8 cellular contexts compared by ENCODE assay signal in the genomic region with DNA sequence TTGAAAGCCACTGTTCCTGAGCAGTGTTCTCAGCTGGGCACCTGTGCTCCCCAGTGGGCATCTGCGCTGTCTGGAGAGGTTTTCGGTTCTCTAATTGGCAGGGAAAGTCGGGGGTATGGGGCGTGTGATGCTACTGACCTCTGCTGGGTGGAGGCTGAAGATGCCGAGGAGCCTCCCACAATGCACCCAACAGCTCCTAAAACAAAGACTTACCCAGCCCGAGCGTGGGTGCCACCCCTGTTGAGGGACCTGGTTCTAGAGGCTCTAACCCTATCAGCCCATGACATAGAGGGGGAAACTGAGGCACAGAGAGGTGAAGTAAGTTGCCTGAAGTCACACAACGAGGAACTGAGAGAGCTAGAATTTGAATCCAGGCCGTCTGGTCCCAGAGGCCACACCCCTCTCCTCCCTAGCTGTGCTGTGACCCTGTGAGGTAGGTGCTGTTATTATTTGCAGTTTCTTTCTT. TPM values are rescaled to one million over a fixed set of nuclear protein-coding genes. Genes with fewer than 3 reads are reported as not detected.
A peak's percentile ranks its signal among the peaks of the same experiment; 100 is the strongest.
DNase-seq lines count a peak whose midpoint lies in the region; ATAC-seq and TF ChIP-seq lines count a peak whose summit lies in the region.

No MANE protein-coding gene starts in this region.

- no peaks in the 10 kb centered on the region for H3K27me3 Mint-ChIP-seq in brain

- POLR2A ChIA-PET in A673 (lab: Charles Lee; ENCODE audit: low non-redundant PET): interaction anchor here (1.1 to 1.6 kb wide), 2 partner anchors 8 to 10 kb away, joined by 3 to 5 read pairs; partner anchors contain the start of genes RPL18 and SPHK2

- H3K36me3 ChIP-seq in A673 (ENCODE audit: insufficient read depth, low read length, poor library complexity, severe bottlenecking) (no peaks in the 10 kb centered on the region), MM.1S (replicated peaks; ENCODE audit: insufficient read depth, low read length) (no peaks in the 10 kb centered on the region), SU-DHL-6 (ENCODE audit: low read length) (no peaks in the 10 kb centered on the region), lower lobe of right lung (no peaks in the 10 kb centered on the region)

- H3K27me3 ChIP-seq in A673 (replicated peaks; ENCODE audit: insufficient read depth, low read depth, low read length, poor library complexity) (no peaks in the 10 kb centered on the region), MM.1S (replicated peaks; ENCODE audit: insufficient read depth, low read length) (peaks cover 25% of the 10 kb centered on the region), SU-DHL-6 (ENCODE audit: low read length) (no peaks in the 10 kb centered on the region), lower lobe of right lung (ENCODE audit: low read depth) (no peaks in the 10 kb centered on the region)

- CTCF ChIA-PET in A673 (lab: Charles Lee): interaction anchor here (0.6 to 2.0 kb wide), 6 partner anchors 24 to 391 kb away, joined by 3 to 12 read pairs (median 6); no protein-coding TSS in a partner anchor

- peak overlapping the region in 3 of 5 experiments; percentile 83 to 88 (median 84) for H3K27ac Mint-ChIP-seq in brain

- peak overlapping the region; percentile 78 for H2AFZ ChIP-seq in MM.1S (ENCODE audit: low read length)
- peak overlapping the region; percentile 32 for H2AFZ ChIP-seq in SU-DHL-6 (ENCODE audit: low read depth, low read length, severe bottlenecking)

- H3K4me1 ChIP-seq in A673 (ENCODE audit: insufficient read depth, low read length, poor library complexity, severe bottlenecking): no peaks in the 10 kb centered on the region
- no peaks in the 10 kb centered on the region for H3K4me1 ChIP-seq in MM.1S (ENCODE audit: low read length)
- no peaks in the 10 kb centered on the region for H3K4me1 ChIP-seq in lower lobe of right lung

- H3K9me3 ChIP-seq in A673 (ENCODE audit: low read depth, low read length, poor library complexity, severe bottlenecking) (no peaks in the 10 kb centered on the region), MM.1S (replicated peaks; ENCODE audit: insufficient read depth, low read length) (no peaks in the 10 kb centered on the region), SU-DHL-6 (ENCODE audit: insufficient read depth, low read length) (no peaks in the 10 kb centered on the region), lower lobe of right lung (no peaks in the 10 kb centered on the region)

- peak overlapping the region in 2 of 5 experiments; percentile 35 to 47 for H3K4me3 Mint-ChIP-seq in brain

- H3K4me1 Mint-ChIP-seq in brain: peaks cover 4% of the 10 kb centered on the region

- H3K9me2 ChIP-seq in MM.1S (replicated peaks; ENCODE audit: insufficient read depth, low read length) (no peaks in the 10 kb centered on the region), SU-DHL-6 (replicated peaks; ENCODE audit: insufficient read depth, low read length) (no peaks in the 10 kb centered on the region)

- H3K79me2 ChIP-seq in MM.1S (ENCODE audit: low read length): no peaks in the 10 kb centered on the region
- H3K79me2 ChIP-seq in SU-DHL-6 (ENCODE audit: insufficient read depth, low read length): no peaks in the 10 kb centered on the region

- no peaks in the 10 kb centered on the region for H3K36me3 Mint-ChIP-seq in brain

- no TSS peak for BruUV-seq in A673 (replicated peaks; lab: Mats Ljungman, UMichigan)

- H3K27ac ChIP-seq in A673 (ENCODE audit: low read depth, low read length, poor library complexity, severe bottlenecking) (no peak overlapping the region), MM.1S (ENCODE audit: low read length) (no peak overlapping the region), SU-DHL-6 (ENCODE audit: low read depth, low read length) (no peak overlapping the region), lower lobe of right lung (no peak overlapping the region)

- no peak overlapping the region for H3K4me3 ChIP-seq in A673 (ENCODE audit: low read depth, low read length, poor library complexity, severe bottlenecking)
- H3K4me3 ChIP-seq in MM.1S (ENCODE audit: low read length): peak overlapping the region; percentile 37; the same call in 1 of the 2 replicates
- H3K4me3 ChIP-seq in SU-DHL-6 (ENCODE audit: insufficient read depth, low read length, poor library complexity, severe bottlenecking): no peak overlapping the region
- H3K4me3 ChIP-seq in lower lobe of right lung: no peak overlapping the region

- no peaks in the 10 kb centered on the region for H3F3A ChIP-seq in MM.1S (ENCODE audit: insufficient read depth, low read length)
- no peaks in the 10 kb centered on the region for H3F3A ChIP-seq in SU-DHL-6 (ENCODE audit: insufficient read depth)

- intact Hi-C loops in A673 (cut with micrococcal nuclease; ENCODE audit: unreplicated experiment): no loop called here
- intact Hi-C loops in lower lobe of right lung (cut with DNase I): no loop called here

- no peaks in the 10 kb centered on the region for H3K9me3 Mint-ChIP-seq in brain

- ATAC-seq in lower lobe of right lung: peak; percentile 52 to 56
- ATAC-seq in HG03135 (IDR thresholded peaks at IDR 0.05; ENCODE audit: unreplicated experiment): no peak

- H3K4me2 ChIP-seq in MM.1S (ENCODE audit: low read depth, low read length) (peak overlapping the region; percentile 89), SU-DHL-6 (ENCODE audit: low read depth, low read length, poor library complexity, severe bottlenecking) (peak overlapping the region; percentile 38)

- DNase-seq in A673 (ENCODE audit: low spot score): peak; percentile 69
- DNase-seq in MM.1S: peak; percentile 68
- DNase-seq in lower lobe of right lung: no peak
- no peak for DNase-seq in effector CD4-positive, alpha-beta T cell

- TF ChIP-seq CTCF in A673 (conservative IDR thresholded peaks at IDR 0.05; ENCODE audit: low read depth, low read length): peak; percentile 68
- peak; percentile 75 for TF ChIP-seq CTCF in GM12874 (IDR thresholded peaks at IDR 0.05; ENCODE audit: insufficient read depth, low read depth, low read length)
- peak; percentile 83 for TF ChIP-seq CTCF in MM.1S (IDR thresholded peaks at IDR 0.05; ENCODE audit: low read length)
- TF ChIP-seq CTCF in SU-DHL-6 (IDR thresholded peaks at IDR 0.05; ENCODE audit: insufficient read depth, low read length, poor library complexity, severe bottlenecking): peak; percentile 85
- TF ChIP-seq CTCF in brain (conservative IDR thresholded peaks at IDR 0.05): peak; percentile 16 to 53
- TF ChIP-seq CTCF in lower lobe of right lung (IDR thresholded peaks at IDR 0.05): peak; percentile 40

- H3K9ac ChIP-seq in MM.1S (ENCODE audit: low read length) (no peak overlapping the region), SU-DHL-6 (ENCODE audit: low read length) (peak overlapping the region; percentile 16; the same call in 1 of the 2 replicates)

- H4K20me1 ChIP-seq in MM.1S (ENCODE audit: insufficient read depth, low read length) (no peaks in the 10 kb centered on the region), SU-DHL-6 (ENCODE audit: low read depth, low read length) (no peaks in the 10 kb centered on the region)

RNA-seq across cellular contexts. Expression of gene SPACA4, which starts 2.3 kb away (rescaled TPM):
- not detected in 2 replicates for total RNA-seq in A673 (2021)
- not detected for polyA plus RNA-seq in brain (ENCODE audit: insufficient read depth, low read depth, low replicate concordance)
- not detected for total RNA-seq in lower lobe of right lung

RNA-seq across cellular contexts. Expression of gene FAM83E, which starts 6.0 kb away (rescaled TPM):
- total RNA-seq in A673 (2021) (5.5 and 6.1 TPM in 2 replicates), lower lobe of right lung (34.1 TPM)
- 0.95 TPM for polyA plus RNA-seq in brain (ENCODE audit: insufficient read depth, low read depth, low replicate concordance)

RNA-seq across cellular contexts. Expression of gene RPL18, which starts 10.1 kb away (rescaled TPM):
- total RNA-seq in A673 (2021) (1,417 and 1,448 TPM in 2 replicates), lower lobe of right lung (997 TPM)
- 3,254 TPM for polyA plus RNA-seq in brain (ENCODE audit: insufficient read depth, low read depth, low replicate concordance)

RNA-seq across cellular contexts. Expression of gene SPHK2, which starts 10.5 kb away (rescaled TPM):
- total RNA-seq in A673 (2021) (38.8 and 43.0 TPM in 2 replicates), lower lobe of right lung (23.8 TPM)
- polyA plus RNA-seq in brain (ENCODE audit: insufficient read depth, low read depth, low replicate concordance): 45.7 TPM

RNA-seq across cellular contexts. Expression of gene DBP, which starts 28.3 kb away (rescaled TPM):
- total RNA-seq in A673 (2021) (14.2 and 22.1 TPM in 2 replicates), lower lobe of right lung (17.7 TPM)
- 53.2 TPM for polyA plus RNA-seq in brain (ENCODE audit: insufficient read depth, low read depth, low replicate concordance)

Comparison
In these comparisons a context has a peak if more than half of its experiments do, and no peak if none do; other contexts are left out.
1. DNase-seq: peak in A673 (single experiment) and MM.1S (single experiment); none in lower lobe of right lung (single experiment) and effector CD4-positive, alpha-beta T cell (single experiment).
2. CTCF ChIP-seq: peak in every context shown above with its lines; median percentile 85 in SU-DHL-6; 83 in MM.1S; 75 in GM12874; 68 in A673; 40 in lower lobe of right lung; 34 in brain.